17 cellular contexts compared by ENCODE assay signal in genomic region chr4:15007201-15007600, GRCh38. TPM values are rescaled to one million over a fixed set of nuclear protein-coding genes. Genes with fewer than 3 reads are reported as not detected.
DNase-seq lines count a peak whose midpoint lies in the region; ATAC-seq and TF ChIP-seq lines count a peak whose summit lies in the region.
"Had no signal": no experiment of that assay in that cellular context is flagged by ENCODE, and none has a peak within 500 bp of the region (broad histone marks: within the 10 kb centered on the region; RNA-seq: fewer than 3 reads in every experiment).

No MANE protein-coding gene starts in this region.

- no peak for TF ChIP-seq CTCF in fibroblast of lung (conservative IDR thresholded peaks at IDR 0.05 in 1 of 2, IDR thresholded peaks at IDR 0.05 in 1 of 2; ENCODE audit: low read depth in 1 of 2, low read length in 2 of 2)
- TF ChIP-seq CTCF in smooth muscle cell (IDR thresholded peaks at IDR 0.05; ENCODE audit: borderline replicate concordance, insufficient read depth, poor library complexity, severe bottlenecking) = no peak

- peak overlapping the region; percentile 100 for H3K27ac ChIP-seq in SK-N-MC
- H3K27ac ChIP-seq in fibroblast of lung (ENCODE audit: insufficient read depth, low read length) = no peak overlapping the region
- no peak overlapping the region for H3K27ac ChIP-seq in smooth muscle cell (ENCODE audit: low read depth)
- H3K27ac ChIP-seq: colonic mucosa had no signal

- no peaks in the 10 kb centered on the region for H3K9me3 Mint-ChIP-seq in activated CD4-positive, alpha-beta T cell treated with anti-CD3 and anti-CD28 coated beads, Interleukin-2, amount 10 ng/mL, durations not matched to agents 24 days and 14 days
- no peaks in the 10 kb centered on the region for H3K9me3 Mint-ChIP-seq in activated CD4-positive, alpha-beta T cell treated with anti-CD3 and anti-CD28 coated beads, Interleukin-2, amount 10 ng/mL, durations not matched to agents 7 days and 5 days
- H3K9me3 Mint-ChIP-seq: activated naive CD8-positive, alpha-beta T cell treated with anti-CD3 and anti-CD28 coated beads, Interleukin-2, amount 10 ng/mL, durations not matched to agents 7 days and 5 days; IgD-negative memory B cell had no signal

- no peaks in the 10 kb centered on the region for H3K27me3 ChIP-seq in fibroblast of lung (ENCODE audit: control insufficient read depth, insufficient read depth, low read length)
- no peaks in the 10 kb centered on the region for H3K27me3 ChIP-seq in smooth muscle cell (ENCODE audit: low read depth)
- H3K27me3 ChIP-seq: colonic mucosa, upper lobe of left lung had no signal

- no peaks in the 10 kb centered on the region for H3K9me3 ChIP-seq in SK-N-MC (ENCODE audit: low read depth, low read length)
- no peaks in the 10 kb centered on the region for H3K9me3 ChIP-seq in fibroblast of lung (ENCODE audit: control insufficient read depth, insufficient read depth, low read depth, low read length)
- H3K9me3 ChIP-seq in smooth muscle cell (replicated peaks; ENCODE audit: low read depth) = no peaks in the 10 kb centered on the region
- H3K9me3 ChIP-seq: colonic mucosa, mucosa of descending colon, upper lobe of left lung had no signal

- POLR2A ChIA-PET in activated CD4-positive, alpha-beta T cell treated with anti-CD3 and anti-CD28 coated beads, Interleukin-2, amount 10 ng/mL, durations not matched to agents 7 days and 5 days (lab: Charles Lee) = no interaction called here

- H3K27ac Mint-ChIP-seq in activated CD4-positive, alpha-beta T cell treated with anti-CD3 and anti-CD28 coated beads, Interleukin-2, amount 10 ng/mL, durations not matched to agents 24 days and 14 days = peak overlapping the region; percentile 0
- no peak overlapping the region for H3K27ac Mint-ChIP-seq in activated CD4-positive, alpha-beta T cell treated with anti-CD3 and anti-CD28 coated beads, Interleukin-2, amount 10 ng/mL, durations not matched to agents 7 days and 5 days
- H3K27ac Mint-ChIP-seq: activated naive CD8-positive, alpha-beta T cell treated with anti-CD3 and anti-CD28 coated beads, Interleukin-2, amount 10 ng/mL, durations not matched to agents 7 days and 5 days; progenitor cell of endocrine pancreas had no signal

- peaks cover 32% of the 10 kb centered on the region for H3K4me1 Mint-ChIP-seq in activated CD4-positive, alpha-beta T cell treated with anti-CD3 and anti-CD28 coated beads, Interleukin-2, amount 10 ng/mL, durations not matched to agents 24 days and 14 days
- H3K4me1 Mint-ChIP-seq in activated CD4-positive, alpha-beta T cell treated with anti-CD3 and anti-CD28 coated beads, Interleukin-2, amount 10 ng/mL, durations not matched to agents 7 days and 5 days = peaks cover 38% of the 10 kb centered on the region

- CTCF ChIA-PET in activated CD4-positive, alpha-beta T cell treated with anti-CD3 and anti-CD28 coated beads, Interleukin-2, amount 10 ng/mL, durations not matched to agents 7 days and 5 days (lab: Charles Lee) = no interaction called here

- peak; percentile 47 for DNase-seq in activated CD4-positive, alpha-beta T cell treated with anti-CD3 and anti-CD28 coated beads, Interleukin-2, amount 10 ng/mL, durations not matched to agents 24 days and 14 days
- no peak for DNase-seq in activated CD4-positive, alpha-beta T cell treated with anti-CD3 and anti-CD28 coated beads, Interleukin-2, amount 10 ng/mL, durations not matched to agents 7 days and 5 days
- DNase-seq in SK-N-MC (ENCODE audit: low read depth, low spot score) = no peak
- no peak for DNase-seq in fibroblast of lung (ENCODE audit: low read depth in 2 of 2)
- no peak for DNase-seq in smooth muscle cell (lab: John Stamatoyannopoulos, UW; ENCODE audit: unreplicated experiment)
- DNase-seq in NCI-H1694 treated with DMSO at 0.1 percent for 48 hours (lab: John Stamatoyannopoulos, UW) = no peak
- DNase-seq in NCI-H187 (lab: John Stamatoyannopoulos, UW) = no peak
- DNase-seq: activated naive CD8-positive, alpha-beta T cell treated with anti-CD3 and anti-CD28 coated beads, Interleukin-2, amount 10 ng/mL, durations not matched to agents 7 days and 5 days; colonic mucosa; mucosa of descending colon; NCI-H146; stimulated activated CD4-positive, alpha-beta T cell treated with anti-CD3 and anti-CD28 coated beads, Interleukin-1b, Interleukin-23, amount 100 ng/mL, for 48 hours; stimulated activated CD8-positive, alpha-beta memory T cell treated with anti-CD3 and anti-CD28 coated beads, Interleukin-4, amount 100 ng/mL, for 48 hours; upper lobe of left lung had no signal

- no peak for ATAC-seq in GM21381 (IDR thresholded peaks at IDR 0.05; ENCODE audit: unreplicated experiment)
- ATAC-seq: mucosa of descending colon had no signal

- H3K9ac ChIP-seq in SK-N-MC (ENCODE audit: insufficient read length) (peak overlapping the region; percentile 99), fibroblast of lung (ENCODE audit: insufficient read depth, low read length) (no peak overlapping the region), smooth muscle cell (ENCODE audit: low read depth) (no peak overlapping the region)

- H3K79me2 ChIP-seq in fibroblast of lung (ENCODE audit: control insufficient read depth, insufficient read depth, low read length) = peaks cover 87% of the 10 kb centered on the region
- peaks cover 78% of the 10 kb centered on the region for H3K79me2 ChIP-seq in smooth muscle cell (ENCODE audit: low read depth)

- H4K20me1 ChIP-seq in fibroblast of lung (ENCODE audit: control insufficient read depth, extremely low read depth, insufficient read depth, low read length) = no peaks in the 10 kb centered on the region
- H4K20me1 ChIP-seq in smooth muscle cell (ENCODE audit: low read depth) = peaks cover 82% of the 10 kb centered on the region

- peak overlapping the region; percentile 51 for H3K4me3 Mint-ChIP-seq in activated CD4-positive, alpha-beta T cell treated with anti-CD3 and anti-CD28 coated beads, Interleukin-2, amount 10 ng/mL, durations not matched to agents 24 days and 14 days
- H3K4me3 Mint-ChIP-seq in activated CD4-positive, alpha-beta T cell treated with anti-CD3 and anti-CD28 coated beads, Interleukin-2, amount 10 ng/mL, durations not matched to agents 7 days and 5 days = no peak overlapping the region

- H3F3A ChIP-seq in smooth muscle cell (ENCODE audit: low read depth) = peaks cover 5% of the 10 kb centered on the region

- no peaks in the 10 kb centered on the region for H3K27me3 Mint-ChIP-seq in activated CD4-positive, alpha-beta T cell treated with anti-CD3 and anti-CD28 coated beads, Interleukin-2, amount 10 ng/mL, durations not matched to agents 24 days and 14 days
- no peaks in the 10 kb centered on the region for H3K27me3 Mint-ChIP-seq in activated CD4-positive, alpha-beta T cell treated with anti-CD3 and anti-CD28 coated beads, Interleukin-2, amount 10 ng/mL, durations not matched to agents 7 days and 5 days
- H3K27me3 Mint-ChIP-seq: activated naive CD8-positive, alpha-beta T cell treated with anti-CD3 and anti-CD28 coated beads, Interleukin-2, amount 10 ng/mL, durations not matched to agents 7 days and 5 days; IgD-negative memory B cell had no signal

- H2AFZ ChIP-seq in fibroblast of lung (ENCODE audit: low read length) (no peak overlapping the region), smooth muscle cell (ENCODE audit: low read depth) (no peak overlapping the region)

- H3K4me1 ChIP-seq in fibroblast of lung (ENCODE audit: control insufficient read depth, extremely low read depth, insufficient read depth, low read length) (peaks cover 3% of the 10 kb centered on the region), smooth muscle cell (ENCODE audit: low read depth) (peaks cover 4% of the 10 kb centered on the region)

- WGBS in smooth muscle cell (ENCODE audit: low lambda C conversion rate) = 63% methylated on average over 6 of the region's 6 CpGs

- peaks cover 30% of the 10 kb centered on the region for H3K36me3 Mint-ChIP-seq in activated CD4-positive, alpha-beta T cell treated with anti-CD3 and anti-CD28 coated beads, Interleukin-2, amount 10 ng/mL, durations not matched to agents 24 days and 14 days (ENCODE audit: low read depth)
- H3K36me3 Mint-ChIP-seq in activated CD4-positive, alpha-beta T cell treated with anti-CD3 and anti-CD28 coated beads, Interleukin-2, amount 10 ng/mL, durations not matched to agents 7 days and 5 days (ENCODE audit: low read depth) = peaks cover 29% of the 10 kb centered on the region

- intact Hi-C loops in activated CD4-positive, alpha-beta T cell treated with anti-CD3 and anti-CD28 coated beads, Interleukin-2, amount 10 ng/mL, durations not matched to agents 24 days and 14 days (cut with micrococcal nuclease) = loop anchor here (10.0 kb wide), 1 partner anchor 1218 kb away; the partner anchor contains the start of gene TAPT1

- peak overlapping the region; percentile 77 for H3K4me2 ChIP-seq in fibroblast of lung (ENCODE audit: extremely low read depth, insufficient read depth, low read length)
- H3K4me2 ChIP-seq in smooth muscle cell = peak overlapping the region; percentile 85

- H3K4me3 ChIP-seq in SK-N-MC = peak overlapping the region; percentile 88
- H3K4me3 ChIP-seq in fibroblast of lung (replicated peaks in 1 of 4; ENCODE audit: control extremely low read depth in 1 of 4, insufficient read depth in 1 of 4, low read depth in 3 of 4, low read length in 4 of 4) = peak overlapping the region; percentile 27 to 95 (median 76)
- no peak overlapping the region for H3K4me3 ChIP-seq in smooth muscle cell
- H3K4me3 ChIP-seq: colonic mucosa, mucosa of descending colon had no signal

- peaks cover 71% of the 10 kb centered on the region for H3K36me3 ChIP-seq in SK-N-MC (ENCODE audit: insufficient read depth, low read length)
- H3K36me3 ChIP-seq in fibroblast of lung (ENCODE audit: control insufficient read depth, insufficient read depth, low read length) = peaks cover 2% of the 10 kb centered on the region
- H3K36me3 ChIP-seq in smooth muscle cell (ENCODE audit: low read depth) = peaks cover 15% of the 10 kb centered on the region
- H3K36me3 ChIP-seq: colonic mucosa had no signal

RNA-seq across cellular contexts. Expression of gene CPEB2, which starts 4.9 kb away (rescaled TPM):
- total RNA-seq in activated CD4-positive, alpha-beta T cell treated with anti-CD3 and anti-CD28 coated beads, Interleukin-2, amount 10 ng/mL, durations not matched to agents 24 days and 14 days = 12.4 and 15.0 TPM in 2 replicates
- 10 to 100 TPM; 19.7 to 20.3 TPM for total RNA-seq in activated CD4-positive, alpha-beta T cell treated with anti-CD3 and anti-CD28 coated beads, Interleukin-2, amount 10 ng/mL, durations not matched to agents 7 days and 5 days
- 7.7 and 19.0 TPM in 2 replicates for total RNA-seq in fibroblast of lung
- polyA plus RNA-seq in fibroblast of lung = 16.1 and 18.6 TPM in 2 replicates
- polyA plus RNA-seq in fibroblast of lung (2012) = 11.8 and 14.6 TPM in 2 replicates
- 6.2 and 12.1 TPM in 2 replicates for polyA minus RNA-seq in fibroblast of lung (ENCODE audit: low replicate concordance)
- 30.9 and 35.4 TPM in 2 replicates for total RNA-seq in smooth muscle cell
- polyA plus RNA-seq in smooth muscle cell = 5.8 and 7.6 TPM in 2 replicates
